8 cellular contexts compared by ENCODE assay signal in genomic region chr4:44678094-44679023, GRCh38. TPM values are rescaled to one million over a fixed set of nuclear protein-coding genes. Genes with fewer than 3 reads are reported as not detected.
DNase-seq lines count a peak whose midpoint lies in the region; FAIRE-seq and TF ChIP-seq lines count a peak whose summit lies in the region.

Gene GUF1 (plus strand): TSS chr4:44678420. CDS start chr4:44678623, 203 bp downstream.

- H3K36me3 Mint-ChIP-seq in activated naive CD4-positive, alpha-beta T cell treated with anti-CD3 and anti-CD28 coated beads for 36 hours (ENCODE audit: low read depth) = peaks cover 15% of the 10 kb centered on the region

- no peaks in the 10 kb centered on the region for H3K79me1 ChIP-seq in neuronal stem cell (ENCODE audit: low read depth, low read length)

- WGBS in neuronal stem cell (ENCODE audit: extremely low coverage in 2 of 2, insufficient read length in 2 of 2, insufficient replicate concordance in 1 of 2), 2 donors = no CpG with 5 or more reads among the region's 55 CpGs

- peak within 1 kb of the TSS; percentile 82 for H3K9ac ChIP-seq in neuronal stem cell (ENCODE audit: low read depth, low read length, poor library complexity)

- H3K4me1 Mint-ChIP-seq in activated naive CD4-positive, alpha-beta T cell treated with anti-CD3 and anti-CD28 coated beads for 36 hours (ENCODE audit: low read depth) = peaks cover 35% of the 10 kb centered on the region

- no peaks in the 10 kb centered on the region for H3K9me3 Mint-ChIP-seq in activated naive CD4-positive, alpha-beta T cell treated with anti-CD3 and anti-CD28 coated beads for 36 hours

- H3K27me3 Mint-ChIP-seq in activated naive CD4-positive, alpha-beta T cell treated with anti-CD3 and anti-CD28 coated beads for 36 hours (ENCODE audit: low read depth) = no peaks in the 10 kb centered on the region

- H3K27me3 ChIP-seq in neuronal stem cell (ENCODE audit: control insufficient read depth in 3 of 3, insufficient read depth in 3 of 3, low read depth in 1 of 3, low read length in 3 of 3) = no peaks in the 10 kb centered on the region

- no peak within 1 kb of the TSS for H3K4ac ChIP-seq in neuronal stem cell (ENCODE audit: low read length)

- H2BK120ac ChIP-seq in neuronal stem cell (ENCODE audit: low read depth, low read length) = no peak within 1 kb of the TSS

- H2BK15ac ChIP-seq in neuronal stem cell (ENCODE audit: low read length) = no peak within 1 kb of the TSS

- peak within 1 kb of the TSS; percentile 75 for H2BK5ac ChIP-seq in neuronal stem cell (ENCODE audit: low read length)

- peak within 1 kb of the TSS; percentile 75 for H3K4me3 ChIP-seq in HFF-Myc (replicated peaks; ENCODE audit: low read depth, low read length)
- H3K4me3 ChIP-seq in neuronal stem cell (ENCODE audit: low read length in 2 of 2) = peak within 1 kb of the TSS; percentile 60 to 87

- peak; percentile 94 for DNase-seq in GM03348 (ENCODE audit: low spot score)
- peak; percentile 75 for DNase-seq in HFF-Myc (ENCODE audit: extremely low read depth, low read depth)
- DNase-seq in NAMALWA (ENCODE audit: low spot score) = peak; percentile 95
- DNase-seq in SK-N-DZ (ENCODE audit: low spot score) = peak; percentile 85
- peak; percentile 90 for DNase-seq in activated naive CD4-positive, alpha-beta T cell treated with anti-CD3 and anti-CD28 coated beads for 36 hours
- DNase-seq in frontal cortex (ENCODE audit: low spot score in 2 of 2) = peak; percentile 76 to 83
- peak; percentile 78 for DNase-seq in neuronal stem cell (ENCODE audit: low spot score)

- peaks cover 2 to 29% of the 10 kb centered on the region in 2 donors for H3K36me3 ChIP-seq in neuronal stem cell (replicated peaks in 1 of 2; ENCODE audit: control insufficient read depth in 2 of 2, insufficient read depth in 2 of 2, low read length in 2 of 2)

- no peak within 1 kb of the TSS for H3K14ac ChIP-seq in neuronal stem cell (ENCODE audit: low read length)

- CTCF ChIA-PET in activated naive CD4-positive, alpha-beta T cell treated with anti-CD3 and anti-CD28 coated beads for 36 hours (lab: Charles Lee) = interaction anchor here (0.8 to 1.2 kb wide), 2 partner anchors 49 to 82 kb away, joined by 3 read pairs; no protein-coding TSS in a partner anchor

- intact Hi-C loops in activated naive CD4-positive, alpha-beta T cell treated with anti-CD3 and anti-CD28 coated beads for 36 hours (cut with micrococcal nuclease) = loop anchor here (1.0 to 10.0 kb wide), 3 partner anchors 9 to 234 kb away; partner anchors contain the start of genes GNPDA2 and KCTD8

- H3K4me1 ChIP-seq in neuronal stem cell (ENCODE audit: control insufficient read depth in 2 of 2, insufficient read depth in 1 of 2, low read depth in 1 of 2, low read length in 2 of 2) = no peaks in the 10 kb centered on the region

- no peak within 1 kb of the TSS for H2BK12ac ChIP-seq in neuronal stem cell (ENCODE audit: low read length)

- H3K4me2 ChIP-seq in neuronal stem cell (ENCODE audit: insufficient read depth, low read length, poor library complexity, severe bottlenecking) = peak within 1 kb of the TSS; percentile 71

- peak within 1 kb of the TSS; percentile 65 for H3K23ac ChIP-seq in neuronal stem cell (ENCODE audit: low read depth, low read length, poor library complexity)

- no peak for FAIRE-seq in frontal cortex (lab: Jason Lieb, UNC)

- TF ChIP-seq CTCF in HFF-Myc (IDR thresholded peaks at IDR 0.05; ENCODE audit: low read depth, low read length, missing control alignments) (no peak), subcutaneous adipose tissue (IDR thresholded peaks at IDR 0.05; ENCODE audit: low read depth) (no peak)

- H2AK5ac ChIP-seq in neuronal stem cell (ENCODE audit: low read depth, low read length) = no peak within 1 kb of the TSS

- H4K8ac ChIP-seq in neuronal stem cell (ENCODE audit: low read depth, low read length) = no peak within 1 kb of the TSS

- H3K18ac ChIP-seq in neuronal stem cell (ENCODE audit: low read length) = peak within 1 kb of the TSS; percentile 90

- H2AFZ ChIP-seq in neuronal stem cell (ENCODE audit: low read length) = peak within 1 kb of the TSS; percentile 91

- peak within 1 kb of the TSS; percentile 94 for H3K27ac Mint-ChIP-seq in activated naive CD4-positive, alpha-beta T cell treated with anti-CD3 and anti-CD28 coated beads for 36 hours

- H4K91ac ChIP-seq in neuronal stem cell (ENCODE audit: low read depth, low read length, poor library complexity) = no peak within 1 kb of the TSS

- peak within 1 kb of the TSS; percentile 25 for H3K27ac ChIP-seq in neuronal stem cell (replicated peaks; ENCODE audit: low read length)

- H3K9me3 ChIP-seq in neuronal stem cell (replicated peaks in 1 of 2; ENCODE audit: control insufficient read depth in 2 of 2, insufficient read depth in 1 of 2, low read depth in 1 of 2, low read length in 2 of 2) = no peaks in the 10 kb centered on the region

- H3K4me3 Mint-ChIP-seq in activated naive CD4-positive, alpha-beta T cell treated with anti-CD3 and anti-CD28 coated beads for 36 hours = peak within 1 kb of the TSS; percentile 95

RNA-seq across cellular contexts. Expression of gene GUF1, which starts in this region (rescaled TPM):
- 21.7 and 27.5 TPM in 2 replicates for polyA plus RNA-seq in SK-N-DZ (2014; cell fraction: cytosol; rRNA removed)
- polyA plus RNA-seq in SK-N-DZ (2014; cell fraction: nucleus; rRNA removed) = 14.9 and 23.7 TPM in 2 replicates
- total RNA-seq in activated naive CD4-positive, alpha-beta T cell treated with anti-CD3 and anti-CD28 coated beads for 36 hours = 10 to 100 TPM; 32.6 to 32.9 TPM
- 34.2 TPM for total RNA-seq in frontal cortex
- 24.1 TPM for polyA plus RNA-seq in neuronal stem cell (2013, experiment 1 of 2)
- polyA plus RNA-seq in neuronal stem cell (2013, experiment 2 of 2) = 23.3 TPM
- 10 to 100 TPM; 14.8 to 22.2 (median 16.4) TPM for total RNA-seq in subcutaneous adipose tissue

Comparison
In these comparisons a context has a peak if more than half of its experiments do, and no peak if none do; other contexts are left out.
1. Peak in every context shown above with its lines: DNase-seq, H3K4me3 ChIP-seq and H3K27ac ChIP-seq.